In genomic region chr2:30883184-30883583, GRCh38 we compare ENCODE assay signal across 20 cellular contexts.
DNase-seq lines count a peak whose midpoint lies in the region; ATAC-seq, FAIRE-seq and TF ChIP-seq lines count a peak whose summit lies in the region.
"Had no signal": no experiment of that assay in that cellular context is flagged by ENCODE, and none has a peak within 500 bp of the region (broad histone marks: within the 10 kb centered on the region; RNA-seq: fewer than 3 reads in every experiment).

No MANE protein-coding gene starts in this region.

- no peak overlapping the region for H4K5ac ChIP-seq in H1 (ENCODE audit: insufficient read length, low read depth, low read length)

- H3K9me3 ChIP-seq in HEK293 (ENCODE audit: control insufficient read depth, insufficient read depth, low read depth, low read length) (no peaks in the 10 kb centered on the region), H1 (ENCODE audit: insufficient read depth in 2 of 2, low read depth in 1 of 2, low read length in 1 of 2) (0 out of 4 replicates have a peak, but pooled peaks cover 5 to 7% of the 10 kb centered on the region in 2 experiments), upper lobe of left lung (no peaks in the 10 kb centered on the region), mesenchymal stem cell (ENCODE audit: control insufficient read depth, low read length) (no peaks in the 10 kb centered on the region)
- H3K9me3 ChIP-seq: BLaER1 had no signal

- H4K91ac ChIP-seq in H1 (replicated peaks; ENCODE audit: insufficient read length, low read length) (no peak overlapping the region), mesenchymal stem cell (ENCODE audit: low read length) (no peak overlapping the region)

- ATAC-seq in upper lobe of left lung (ENCODE audit: low FRiP score in 2 of 2) (no peak), natural killer cell (no peak)
- ATAC-seq: HCT116 had no signal

- H2BK15ac ChIP-seq in H1 (ENCODE audit: low read length) = no peak overlapping the region
- no peak overlapping the region for H2BK15ac ChIP-seq in mesenchymal stem cell (ENCODE audit: low read depth, poor library complexity, severe bottlenecking)

- H4K8ac ChIP-seq in H1 (ENCODE audit: extremely low read depth, insufficient read depth, low read length) (no peak overlapping the region), mesenchymal stem cell (ENCODE audit: low read length) (no peak overlapping the region)

- H3K4ac ChIP-seq in H1 (replicated peaks; ENCODE audit: insufficient read length, low read depth, low read length) = no peak overlapping the region
- H3K4ac ChIP-seq in mesenchymal stem cell (ENCODE audit: low read depth in 1 of 2, low read length in 2 of 2) = no peak overlapping the region

- H3K36me3 ChIP-seq in HEK293 (ENCODE audit: control insufficient read depth in 2 of 2, insufficient read depth in 1 of 2, low read length in 2 of 2) = no peaks in the 10 kb centered on the region
- H3K36me3 ChIP-seq in H1 (ENCODE audit: control insufficient read depth in 2 of 4, insufficient read depth in 4 of 4, low read length in 3 of 4) = no peaks in the 10 kb centered on the region
- no peaks in the 10 kb centered on the region for H3K36me3 ChIP-seq in upper lobe of left lung
- H3K36me3 ChIP-seq in mesenchymal stem cell (ENCODE audit: control insufficient read depth in 1 of 2, insufficient read depth in 2 of 2, low read depth in 1 of 2, low read length in 2 of 2) = no peaks in the 10 kb centered on the region
- H3K36me3 ChIP-seq: BLaER1 had no signal

- no peaks in the 10 kb centered on the region for H3K36me3 Mint-ChIP-seq in natural killer cell
- H3K36me3 Mint-ChIP-seq: CD14-positive monocyte; CD8-positive, alpha-beta memory T cell had no signal

- H3K79me1 ChIP-seq in H1 (ENCODE audit: low read depth, low read length) = no peaks in the 10 kb centered on the region
- no peaks in the 10 kb centered on the region for H3K79me1 ChIP-seq in mesenchymal stem cell (replicated peaks; ENCODE audit: low read length, poor library complexity, severe bottlenecking)

- WGBS in H1 (ENCODE audit: extremely low coverage in 1 of 2, insufficient coverage in 1 of 2, insufficient read length in 1 of 2, insufficient replicate concordance in 2 of 2, low coverage in 1 of 2, low lambda C conversion rate in 2 of 2, missing lambda C conversion rate in 1 of 2), 2 experiments = 55% methylated on average over 4 of the region's 4 CpGs; no CpG with 5 or more reads in 1 of the 2 experiments
- 84 to 86% methylated on average over 1 to 4 of the region's 4 CpGs for WGBS in upper lobe of left lung, 2 donors
- 52% methylated on average over 4 of the region's 4 CpGs for WGBS in mesenchymal stem cell

- peak; percentile 33 to 49; a peak in 3 of 4 replicates for TF ChIP-seq RAD21 in H1 (IDR thresholded peaks at IDR 0.05 in 1 of 2, conservative IDR thresholded peaks at IDR 0.05 in 1 of 2; ENCODE audit: low read depth in 2 of 2, low read length in 2 of 2)

- H3K18ac ChIP-seq in H1 (ENCODE audit: extremely low read depth, low read length) (no peak overlapping the region), mesenchymal stem cell (ENCODE audit: low read depth in 1 of 2, low read length in 2 of 2) (no peak overlapping the region)

- H3K23ac ChIP-seq in H1 (ENCODE audit: insufficient read length) (no peak overlapping the region), mesenchymal stem cell (ENCODE audit: low read length in 2 of 2) (no peak overlapping the region)

- TF ChIP-seq EP300 in H1 (IDR thresholded peaks at IDR 0.05; ENCODE audit: borderline replicate concordance in 1 of 2, low read depth in 2 of 2, low read length in 2 of 2) (no peak), upper lobe of left lung (IDR thresholded peaks at IDR 0.05) (no peak)

- CTCF ChIA-PET in HEK293 (lab: Yijun Ruan, JAX) = no interaction called here
- CTCF ChIA-PET in H1 (lab: Charles Lee; ENCODE audit: partially characterized antibody) = interaction anchor here (0.6 to 4.7 kb wide), 17 partner anchors 12 to 310 kb away, joined by 3 to 36 read pairs (median 4); no protein-coding TSS in a partner anchor

- peak; percentile 13 for TF ChIP-seq CTCF in C4-2B (conservative IDR thresholded peaks at IDR 0.05)
- TF ChIP-seq CTCF in HEK293 (tag by site-specific recombination; IDR thresholded peaks at IDR 0.05) = no peak
- TF ChIP-seq CTCF in H1 (IDR thresholded peaks at IDR 0.05; ENCODE audit: control extremely low read depth in 1 of 3, insufficient read depth in 1 of 3, low read depth in 1 of 3, low read length in 3 of 3) = peak; percentile 39 to 89 (median 42)
- TF ChIP-seq CTCF in upper lobe of left lung (IDR thresholded peaks at IDR 0.05) = no peak
- TF ChIP-seq CTCF in natural killer cell (IDR thresholded peaks at IDR 0.05) = no peak

- H2AFZ ChIP-seq in H1 (ENCODE audit: low read length) (no peak overlapping the region), mesenchymal stem cell (ENCODE audit: low read depth, low read length) (no peak overlapping the region)
- H2AFZ ChIP-seq: GM23248 had no signal

- H2BK12ac ChIP-seq in H1 (ENCODE audit: low read depth, low read length) = no peak overlapping the region
- H2BK12ac ChIP-seq in mesenchymal stem cell (ENCODE audit: low read length in 2 of 2) = no peak overlapping the region

- peaks cover 15 to 23% of the 10 kb centered on the region in 2 donors for H3K27me3 Mint-ChIP-seq in natural killer cell (ENCODE audit: low read depth in 2 of 2)

- H3K4me2 ChIP-seq in H1 (ENCODE audit: insufficient read depth in 1 of 2, low read depth in 2 of 2, low read length in 2 of 2) = no peak overlapping the region
- H3K4me2 ChIP-seq in mesenchymal stem cell (ENCODE audit: low read length, poor library complexity, severe bottlenecking) = no peak overlapping the region
- H3K4me2 ChIP-seq: BLaER1 had no signal

- H3K4me1 Mint-ChIP-seq in natural killer cell = no peaks in the 10 kb centered on the region
- H3K4me1 Mint-ChIP-seq: CD8-positive, alpha-beta memory T cell had no signal

- intact Hi-C loops in natural killer cell (cut with micrococcal nuclease) = no loop called here

- no peak overlapping the region for H3K56ac ChIP-seq in H1 (replicated peaks; ENCODE audit: insufficient read length, low read depth, low read length)

- no peak for DNase-seq in H1 (ENCODE audit: low read depth in 1 of 2, low spot score in 2 of 2)
- DNase-seq in T-helper 9 cell = no peak
- DNase-seq in upper lobe of left lung = no peak
- no peak for DNase-seq in mesenchymal stem cell
- DNase-seq in natural killer cell = no peak
- DNase-seq: 8988T; CD4-positive, alpha-beta T cell; CD8-positive, alpha-beta memory T cell; DMS 273 treated with DMSO at 0.1 percent for 48 hours; DMS79; GF-D8; GM23248; H9 had no signal

- H3K4me3 ChIP-seq in HEK293 (ENCODE audit: low read depth, low read length) = no peak overlapping the region
- no peak overlapping the region for H3K4me3 ChIP-seq in H1 (ENCODE audit: extremely low read depth in 1 of 4, insufficient read depth in 2 of 4, low read depth in 3 of 4, low read length in 4 of 4)
- no peak overlapping the region for H3K4me3 ChIP-seq in upper lobe of left lung
- no peak overlapping the region for H3K4me3 ChIP-seq in mesenchymal stem cell (ENCODE audit: insufficient read depth in 1 of 2, low read depth in 1 of 2, low read length in 2 of 2)
- H3K4me3 ChIP-seq: BLaER1, GM23248 had no signal

- no peak overlapping the region for H3K27ac ChIP-seq in C4-2B
- H3K27ac ChIP-seq in HEK293 (ENCODE audit: extremely low read depth, low read depth, low read length) = no peak overlapping the region
- H3K27ac ChIP-seq in H1 (ENCODE audit: low read depth, low read length) = no peak overlapping the region
- H3K27ac ChIP-seq in upper lobe of left lung = no peak overlapping the region
- no peak overlapping the region for H3K27ac ChIP-seq in mesenchymal stem cell (ENCODE audit: low read length, poor library complexity, severe bottlenecking)
- H3K27ac ChIP-seq: BLaER1, GM23248 had no signal

- H2BK5ac ChIP-seq in H1 (ENCODE audit: low read depth, low read length) = no peak overlapping the region
- H2BK5ac ChIP-seq in mesenchymal stem cell (ENCODE audit: low read depth, low read length, poor library complexity, severe bottlenecking) = no peak overlapping the region

- no peaks in the 10 kb centered on the region for H4K20me1 ChIP-seq in H1 (replicated peaks in 1 of 2; ENCODE audit: control insufficient read depth in 1 of 2, insufficient read depth in 2 of 2, low read length in 2 of 2)
- H4K20me1 ChIP-seq: BLaER1 had no signal

- no peaks in the 10 kb centered on the region for H3K23me2 ChIP-seq in H1 (ENCODE audit: low read depth, low read length)

- H3K9me3 Mint-ChIP-seq in natural killer cell = no peaks in the 10 kb centered on the region
- H3K9me3 Mint-ChIP-seq: CD14-positive monocyte; CD4-positive, alpha-beta T cell; CD8-positive, alpha-beta memory T cell had no signal

- H3K4me1 ChIP-seq in HEK293 (ENCODE audit: control insufficient read depth, insufficient read depth, low read length) (no peaks in the 10 kb centered on the region), H1 (replicated peaks in 1 of 4; ENCODE audit: control insufficient read depth in 3 of 4, insufficient read depth in 4 of 4, low read length in 3 of 4) (peaks cover 2 to 15% (median 8%) of the 10 kb centered on the region in 4 experiments; a peak in 5 of 7 replicates), upper lobe of left lung (no peaks in the 10 kb centered on the region), mesenchymal stem cell (ENCODE audit: control insufficient read depth, insufficient read depth, low read depth, low read length) (no peaks in the 10 kb centered on the region)

- POLR2A ChIA-PET in HEK293 (lab: Yijun Ruan, JAX) = no interaction called here
- POLR2A ChIA-PET in H1 (lab: Charles Lee; ENCODE audit: partially characterized antibody) = interaction anchor here (1.4 kb wide), 1 partner anchor 11 kb away, joined by 4 read pairs; no protein-coding TSS in a partner anchor

- H3K4me3 Mint-ChIP-seq in natural killer cell = no peak overlapping the region
- H3K4me3 Mint-ChIP-seq: CD14-positive monocyte; CD4-positive, alpha-beta T cell; CD8-positive, alpha-beta memory T cell; H9 had no signal

- H3K79me2 ChIP-seq in H1 (ENCODE audit: control insufficient read depth in 1 of 2, insufficient read depth in 2 of 2, low read length in 2 of 2) = no peaks in the 10 kb centered on the region

- H2BK20ac ChIP-seq in H1 (ENCODE audit: low read length) = no peak overlapping the region; the same call in 1 of the 2 replicates

- H3K14ac ChIP-seq in H1 (ENCODE audit: insufficient read length) (no peak overlapping the region), mesenchymal stem cell (ENCODE audit: low read length in 2 of 2) (no peak overlapping the region)

- no peak overlapping the region for H2BK120ac ChIP-seq in H1 (replicated peaks; ENCODE audit: low read depth, low read length)
- H2BK120ac ChIP-seq in mesenchymal stem cell (ENCODE audit: low read depth, low read length) = no peak overlapping the region

- TF ChIP-seq POLR2A in H1 (IDR thresholded peaks at IDR 0.05; ENCODE audit: control extremely low read depth in 1 of 2, low read depth in 2 of 2, low read length in 2 of 2) (no peak), upper lobe of left lung (IDR thresholded peaks at IDR 0.05) (no peak)

- H2AK5ac ChIP-seq in H1 (ENCODE audit: low read depth, low read length) = no peak overlapping the region
- no peak overlapping the region for H2AK5ac ChIP-seq in mesenchymal stem cell (ENCODE audit: low read length, severe bottlenecking)

- FAIRE-seq in H1 (lab: Jason Lieb, UNC) = no peak
- FAIRE-seq: D721Med, GM19239 had no signal

- H3K27me3 ChIP-seq in H1 (replicated peaks in 1 of 4; ENCODE audit: control insufficient read depth in 3 of 4, extremely low read depth in 1 of 4, insufficient read depth in 3 of 4, low read length in 3 of 4) (no peaks in the 10 kb centered on the region), upper lobe of left lung (no peaks in the 10 kb centered on the region), mesenchymal stem cell (ENCODE audit: control insufficient read depth in 1 of 2, insufficient read depth in 1 of 2, low read length in 2 of 2) (peaks cover 11 to 17% of the 10 kb centered on the region in 2 experiments)
- H3K27me3 ChIP-seq: BLaER1 had no signal

- H3K9ac ChIP-seq in H1 (replicated peaks in 1 of 4; ENCODE audit: extremely low read depth in 1 of 4, low read depth in 3 of 4, low read length in 3 of 4) = no peak overlapping the region
- H3K9ac ChIP-seq in mesenchymal stem cell (ENCODE audit: low read length) = no peak overlapping the region
- H3K9ac ChIP-seq: BLaER1, GM23248 had no signal

- no peak overlapping the region for H3K27ac Mint-ChIP-seq in natural killer cell
- H3K27ac Mint-ChIP-seq: CD4-positive, alpha-beta T cell; CD8-positive, alpha-beta memory T cell; H9 had no signal

Comparison
In these comparisons a context has a peak if more than half of its experiments do, and no peak if none do; other contexts are left out.
1. CTCF ChIP-seq: peak in C4-2B (single experiment) and H1 (3 of 3); none in HEK293 (single experiment), upper lobe of left lung (0 of 6) and natural killer cell (single experiment).